31 cellular contexts compared by ENCODE assay signal in the genomic region with DNA sequence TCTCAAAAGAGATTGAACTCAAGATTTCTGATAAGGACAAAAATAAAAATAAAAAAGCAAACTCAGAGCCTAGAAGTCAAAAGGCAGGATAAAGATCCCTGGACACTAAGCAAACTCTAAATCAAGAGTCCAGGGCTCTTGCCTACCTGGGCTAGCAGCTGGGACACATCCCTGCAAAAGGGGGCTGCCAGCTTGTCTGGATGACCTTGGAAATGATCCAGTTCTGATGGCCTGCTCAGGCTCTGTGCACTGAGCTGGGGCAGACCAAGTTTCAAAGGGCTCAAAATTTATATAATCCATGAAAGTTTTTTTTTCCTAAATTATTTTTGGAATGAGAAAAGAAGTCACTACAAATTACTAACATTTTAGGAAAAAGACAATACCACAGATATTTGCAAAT.
"Had no signal": no experiment of that assay in that cellular context is flagged by ENCODE, and none has a peak within 500 bp of the region (broad histone marks: within the 10 kb centered on the region; RNA-seq: fewer than 3 reads in every experiment).

No MANE protein-coding gene starts in this region.

- H3K27ac ChIP-seq: ascending aorta, cardiac muscle cell, VCaP had no signal

- H3K36me3 Mint-ChIP-seq: activated CD4-positive, alpha-beta memory T cell treated with anti-CD3 and anti-CD28 coated beads for 36 hours; activated naive CD4-positive, alpha-beta T cell treated with anti-CD3 and anti-CD28 coated beads, Interleukin-2, amount 10 ng/mL, durations not matched to agents 7 days and 5 days; activated naive CD4-positive, alpha-beta T cell treated with anti-CD3 and anti-CD28 coated beads, Interleukin-2, amount 50 U/mL, for 24 hours; activated naive CD8-positive, alpha-beta T cell; activated naive CD8-positive, alpha-beta T cell treated with anti-CD3 and anti-CD28 coated beads, Interleukin-2, amount 10 ng/mL, durations not matched to agents 7 days and 5 days; brain had no signal

- DNase-seq: activated B cell treated with CpG ODN at 0.5 μM for 24 hours; activated CD4-positive, alpha-beta memory T cell treated with anti-CD3 and anti-CD28 coated beads for 36 hours; activated CD4-positive, alpha-beta T cell treated with anti-CD3 and anti-CD28 coated beads for 4 hours; activated CD4-positive, alpha-beta T cell treated with anti-CD3 and anti-CD28 coated beads, Interleukin-2, amount 10 ng/mL, durations not matched to agents 24 days and 14 days; activated CD4-positive, alpha-beta T cell treated with anti-CD3 and anti-CD28 coated beads, Interleukin-2, amount 50 U/mL, for 1 hour; activated CD4-positive, alpha-beta T cell treated with anti-CD3 and anti-CD28 coated beads, Interleukin-2, amount 50 U/mL, for 4 hours; activated CD4-positive, CD25-positive, alpha-beta regulatory T cell treated with anti-CD3 and anti-CD28 coated beads, Interleukin-2, amount 50 U/mL, for 72 hours; activated CD8-positive, alpha-beta memory T cell treated with anti-CD3 and anti-CD28 coated beads, Interleukin-2, amount 50 U/mL, for 48 hours; activated CD8-positive, alpha-beta T cell treated with anti-CD3 and anti-CD28 coated beads for 36 hours; activated effector memory CD4-positive, alpha-beta T cell treated with Interleukin-2 at 50 U/mL for 16 hours; activated gamma-delta T cell; activated naive CD4-positive, alpha-beta T cell treated with anti-CD3 and anti-CD28 coated beads, Interleukin-2, amount 10 ng/mL, durations not matched to agents 7 days and 5 days; activated naive CD4-positive, alpha-beta T cell treated with Interleukin-2 at 50 U/mL for 16 hours; activated naive CD8-positive, alpha-beta T cell treated with anti-CD3 and anti-CD28 coated beads, Interleukin-2, amount 10 ng/mL, durations not matched to agents 7 days and 5 days; activated naive CD8-positive, alpha-beta T cell treated with anti-CD3 and anti-CD28 coated beads, Interleukin-2, amount 50 U/mL, for 24 hours; activated T-cell treated with anti-CD3 and anti-CD28 coated beads, Interleukin-2, amount 50 U/mL, for 24 hours; activated T-cell treated with anti-CD3 and anti-CD28 coated beads, Interleukin-2, amount 50 U/mL, for 48 hours; anterior cingulate cortex; cerebellar nuclear complex; T-helper 2 cell; T-helper 9 cell had no signal

- H3K27ac Mint-ChIP-seq: activated B cell treated with CpG ODN at 0.5 μM for 24 hours; activated CD4-positive, alpha-beta memory T cell treated with anti-CD3 and anti-CD28 coated beads for 36 hours; activated CD4-positive, alpha-beta T cell treated with anti-CD3 and anti-CD28 coated beads, Interleukin-2, amount 10 ng/mL, durations not matched to agents 24 days and 14 days; activated CD8-positive, alpha-beta T cell treated with anti-CD3 and anti-CD28 coated beads for 36 hours; activated naive CD4-positive, alpha-beta T cell treated with anti-CD3 and anti-CD28 coated beads, Interleukin-2, amount 10 ng/mL, durations not matched to agents 7 days and 5 days; activated naive CD4-positive, alpha-beta T cell treated with anti-CD3 and anti-CD28 coated beads, Interleukin-2, amount 50 U/mL, for 24 hours; activated naive CD8-positive, alpha-beta T cell; activated naive CD8-positive, alpha-beta T cell treated with anti-CD3 and anti-CD28 coated beads, Interleukin-2, amount 10 ng/mL, durations not matched to agents 7 days and 5 days; activated naive CD8-positive, alpha-beta T cell treated with anti-CD3 and anti-CD28 coated beads, Interleukin-2, amount 50 U/mL, for 24 hours; activated T-cell treated with anti-CD3 and anti-CD28 coated beads, Interleukin-2, amount 50 U/mL, for 24 hours; activated T-helper 2 cell treated with anti-CD3 and anti-CD28 coated beads, Interferon-gamma antibody, Interleukin-2, Interleukin-4, amounts not matched to agents 10 μg/mL and 5 μg/mL and 100 μg/mL, durations not matched to agents 14 hours and 24 hours and 36 hours; T-helper 1 cell treated with Interleukin-12 subunit alpha and Interleukin-12 subunit beta and Interleukin-4 antibody, amounts not matched to agents 30 μg/mL and 1 μg/mL, for 36 hours; T-helper 2 cell treated with Interferon-gamma antibody and Interleukin-4, amounts not matched to agents 5 μg/mL and 100 μg/mL, for 36 hours had no signal

- H3K4me1 ChIP-seq: ascending aorta had no signal

- H3K4me1 Mint-ChIP-seq: activated B cell treated with CpG ODN at 0.5 μM for 24 hours; activated CD4-positive, alpha-beta T cell treated with anti-CD3 and anti-CD28 coated beads, Interleukin-2, amount 10 ng/mL, durations not matched to agents 24 days and 14 days; activated naive CD4-positive, alpha-beta T cell treated with anti-CD3 and anti-CD28 coated beads, Interleukin-2, amount 10 ng/mL, durations not matched to agents 7 days and 5 days; activated naive CD4-positive, alpha-beta T cell treated with anti-CD3 and anti-CD28 coated beads, Interleukin-2, amount 50 U/mL, for 24 hours; activated naive CD8-positive, alpha-beta T cell treated with anti-CD3 and anti-CD28 coated beads, Interleukin-2, amount 10 ng/mL, durations not matched to agents 7 days and 5 days; activated naive CD8-positive, alpha-beta T cell treated with anti-CD3 and anti-CD28 coated beads, Interleukin-2, amount 50 U/mL, for 24 hours; brain; central memory CD8-positive, alpha-beta T cell had no signal

- H3K9me3 Mint-ChIP-seq: activated CD4-positive, alpha-beta memory T cell treated with anti-CD3 and anti-CD28 coated beads for 36 hours; brain had no signal

- ATAC-seq: activated CD8-positive, alpha-beta T cell treated with anti-CD3 and anti-CD28 coated beads for 36 hours; activated naive CD8-positive, alpha-beta T cell treated with anti-CD3 and anti-CD28 coated beads, Interleukin-2, amount 50 U/mL, for 24 hours had no signal

- H3K4me3 ChIP-seq: ascending aorta, cardiac muscle cell had no signal

- H3K27me3 Mint-ChIP-seq: activated B cell treated with CpG ODN at 0.5 μM for 24 hours; activated CD4-positive, alpha-beta memory T cell treated with anti-CD3 and anti-CD28 coated beads for 36 hours; activated CD4-positive, alpha-beta T cell treated with anti-CD3 and anti-CD28 coated beads, Interleukin-2, amount 10 ng/mL, durations not matched to agents 24 days and 14 days; activated CD8-positive, alpha-beta T cell treated with anti-CD3 and anti-CD28 coated beads for 36 hours; activated naive CD4-positive, alpha-beta T cell treated with anti-CD3 and anti-CD28 coated beads, Interleukin-2, amount 10 ng/mL, durations not matched to agents 7 days and 5 days; activated naive CD4-positive, alpha-beta T cell treated with anti-CD3 and anti-CD28 coated beads, Interleukin-2, amount 50 U/mL, for 24 hours; activated naive CD8-positive, alpha-beta T cell; activated naive CD8-positive, alpha-beta T cell treated with anti-CD3 and anti-CD28 coated beads, Interleukin-2, amount 10 ng/mL, durations not matched to agents 7 days and 5 days; activated naive CD8-positive, alpha-beta T cell treated with anti-CD3 and anti-CD28 coated beads, Interleukin-2, amount 50 U/mL, for 24 hours; activated T-cell treated with anti-CD3 and anti-CD28 coated beads, Interleukin-2, amount 50 U/mL, for 24 hours; central memory CD8-positive, alpha-beta T cell had no signal

- H3K4me3 Mint-ChIP-seq: activated B cell treated with CpG ODN at 0.5 μM for 24 hours; activated CD4-positive, alpha-beta memory T cell treated with anti-CD3 and anti-CD28 coated beads for 36 hours; activated CD4-positive, alpha-beta T cell treated with anti-CD3 and anti-CD28 coated beads, Interleukin-2, amount 10 ng/mL, durations not matched to agents 24 days and 14 days; activated CD8-positive, alpha-beta T cell treated with anti-CD3 and anti-CD28 coated beads for 36 hours; activated naive CD4-positive, alpha-beta T cell treated with anti-CD3 and anti-CD28 coated beads, Interleukin-2, amount 10 ng/mL, durations not matched to agents 7 days and 5 days; activated naive CD4-positive, alpha-beta T cell treated with anti-CD3 and anti-CD28 coated beads, Interleukin-2, amount 50 U/mL, for 24 hours; activated naive CD8-positive, alpha-beta T cell; activated naive CD8-positive, alpha-beta T cell treated with anti-CD3 and anti-CD28 coated beads, Interleukin-2, amount 10 ng/mL, durations not matched to agents 7 days and 5 days; activated naive CD8-positive, alpha-beta T cell treated with anti-CD3 and anti-CD28 coated beads, Interleukin-2, amount 50 U/mL, for 24 hours; activated T-cell treated with anti-CD3 and anti-CD28 coated beads, Interleukin-2, amount 50 U/mL, for 24 hours; brain; central memory CD8-positive, alpha-beta T cell; T-helper 1 cell treated with Interleukin-12 subunit alpha and Interleukin-12 subunit beta and Interleukin-4 antibody, amounts not matched to agents 30 μg/mL and 1 μg/mL, for 36 hours; T-helper 2 cell treated with Interferon-gamma antibody and Interleukin-4, amounts not matched to agents 5 μg/mL and 100 μg/mL, for 36 hours had no signal

- H3K9me3 ChIP-seq: ascending aorta had no signal

- H3K36me3 ChIP-seq: ascending aorta, cardiac muscle cell had no signal

- H3K27me3 ChIP-seq: ascending aorta, cardiac muscle cell had no signal
